In genomic region chr10:80079312-80079613, GRCh38 we compare ENCODE assay signal across 8 cellular contexts.
A peak's percentile ranks its signal among the peaks of the same experiment; 100 is the strongest.
DNase-seq lines count a peak whose midpoint lies in the region; ATAC-seq and TF ChIP-seq lines count a peak whose summit lies in the region.

No MANE protein-coding gene starts in this region.

- DNase-seq in GM12864 (ENCODE audit: low read depth) (no peak), fibroblast of pulmonary artery (ENCODE audit: low read depth) (no peak), retinal pigment epithelial cell (ENCODE audit: low read depth) (no peak)

- H4K20me1 ChIP-seq in SU-DHL-6 (ENCODE audit: low read depth, low read length), result no peaks in the 10 kb centered on the region

- no peaks in the 10 kb centered on the region for H3K9me2 ChIP-seq in SU-DHL-6 (replicated peaks; ENCODE audit: insufficient read depth, low read length)

- H3K4me2 ChIP-seq in SU-DHL-6 (ENCODE audit: low read depth, low read length, poor library complexity, severe bottlenecking), result peak overlapping the region; percentile 89

- H3K27ac ChIP-seq in SU-DHL-6 (ENCODE audit: low read depth, low read length), result no peak overlapping the region

- H3K79me2 ChIP-seq in SU-DHL-6 (ENCODE audit: insufficient read depth, low read length), result no peaks in the 10 kb centered on the region

- TF ChIP-seq CTCF in GM12864 (IDR thresholded peaks at IDR 0.05; ENCODE audit: low read depth, low read length, missing control alignments), result no peak
- no peak for TF ChIP-seq CTCF in SU-DHL-6 (IDR thresholded peaks at IDR 0.05; ENCODE audit: insufficient read depth, low read length, poor library complexity, severe bottlenecking)
- no peak for TF ChIP-seq CTCF in fibroblast of pulmonary artery (IDR thresholded peaks at IDR 0.05; ENCODE audit: low read length, missing control alignments)
- no peak for TF ChIP-seq CTCF in retinal pigment epithelial cell (conservative IDR thresholded peaks at IDR 0.05; ENCODE audit: low read depth, low read length)

- peak overlapping the region; percentile 74 for H3K4me3 ChIP-seq in GM12864 (ENCODE audit: low read depth, low read length)
- peak overlapping the region; percentile 76 for H3K4me3 ChIP-seq in SU-DHL-6 (ENCODE audit: insufficient read depth, low read length, poor library complexity, severe bottlenecking)
- peak overlapping the region; percentile 95 for H3K4me3 ChIP-seq in fibroblast of pulmonary artery (replicated peaks; ENCODE audit: low read depth, low read length)
- peak overlapping the region; percentile 96 for H3K4me3 ChIP-seq in retinal pigment epithelial cell (ENCODE audit: low read length)

- H3K27me3 ChIP-seq in SU-DHL-6 (ENCODE audit: low read length), result no peaks in the 10 kb centered on the region

- H3K9me3 ChIP-seq in SU-DHL-6 (ENCODE audit: insufficient read depth, low read length), result no peaks in the 10 kb centered on the region

- no peaks in the 10 kb centered on the region for H3K36me3 ChIP-seq in SU-DHL-6 (ENCODE audit: low read length)

- ATAC-seq in GM19452 (IDR thresholded peaks at IDR 0.05; ENCODE audit: unreplicated experiment) (no peak), GM21515 (IDR thresholded peaks at IDR 0.05; ENCODE audit: unreplicated experiment) (no peak), HG03378 (IDR thresholded peaks at IDR 0.05; ENCODE audit: unreplicated experiment) (no peak), GM18867 (IDR thresholded peaks at IDR 0.05; ENCODE audit: unreplicated experiment) (no peak)

- H3F3A ChIP-seq in SU-DHL-6 (ENCODE audit: insufficient read depth), result 0 out of 2 replicates have a peak, but pooled peaks cover 2% of the 10 kb centered on the region

- H2AFZ ChIP-seq in SU-DHL-6 (ENCODE audit: low read depth, low read length, severe bottlenecking), result peak overlapping the region; percentile 92

- peak overlapping the region; percentile 74 for H3K9ac ChIP-seq in SU-DHL-6 (ENCODE audit: low read length)
